ENCODE assay signal across 1 cellular context in genomic region chr20:34824861-34825529, GRCh38.
TF ChIP-seq lines count a peak whose summit lies in the region.

No MANE protein-coding gene starts in this region.

TF ChIP-seq in HEK293, 187 proteins besides CTCF, POLR2A, EP300 and RAD21 (continued from another document):
- no peak for TF ChIP-seq ELK4 (IDR thresholded peaks at IDR 0.05; ENCODE audit: borderline replicate concordance, low read depth, low read length)
- no peak for TF ChIP-seq ZNF747 (tag by site-specific recombination; IDR thresholded peaks at IDR 0.05)
- TF ChIP-seq ZNF791 (tag by site-specific recombination; IDR thresholded peaks at IDR 0.05) = no peak
- TF ChIP-seq ZNF274 (IDR thresholded peaks at IDR 0.05; ENCODE audit: low read length) = no peak
- no peak for TF ChIP-seq ZNF274 (tag by site-specific recombination; IDR thresholded peaks at IDR 0.05; ENCODE audit: borderline replicate concordance)
- no peak for TF ChIP-seq ZNF324 (tag by site-specific recombination; IDR thresholded peaks at IDR 0.05)
- no peak for TF ChIP-seq ZNF596 (tag by site-specific recombination; IDR thresholded peaks at IDR 0.05)
- no peak for TF ChIP-seq ZNF184 (tag by site-specific recombination; IDR thresholded peaks at IDR 0.05)
- no peak for TF ChIP-seq ZNF155 (tag by site-specific recombination; IDR thresholded peaks at IDR 0.05)
- TF ChIP-seq ZNF248 (tag by site-specific recombination; IDR thresholded peaks at IDR 0.05) = no peak
- TF ChIP-seq INSM2 (tag by site-specific recombination; IDR thresholded peaks at IDR 0.05) = 0 out of 2 replicates have a peak, but pooled peaks have one; percentile 27
- TF ChIP-seq SP2 (tag by site-specific recombination; IDR thresholded peaks at IDR 0.05) = peak; percentile 16; the same call in 1 of the 2 replicates
- no peak for TF ChIP-seq ZNF391 (tag by site-specific recombination; IDR thresholded peaks at IDR 0.05; ENCODE audit: borderline replicate concordance, low read depth)
- no peak; the same call in 1 of the 2 replicates for TF ChIP-seq ZFHX2 (tag by site-specific recombination; conservative IDR thresholded peaks at IDR 0.05)
- TF ChIP-seq KLF17 (tag by site-specific recombination; IDR thresholded peaks at IDR 0.05) = peak; percentile 75
- TF ChIP-seq ZSCAN18 (tag by site-specific recombination; IDR thresholded peaks at IDR 0.05) = no peak
- TF ChIP-seq ZNF660 (tag by site-specific recombination; IDR thresholded peaks at IDR 0.05) = no peak
- 0 out of 2 replicates have a peak, but pooled peaks have one; percentile 39 for TF ChIP-seq ZSCAN5A (tag by site-specific recombination; IDR thresholded peaks at IDR 0.05)
- TF ChIP-seq ZNF362 (tag by site-specific recombination; IDR thresholded peaks at IDR 0.05) = no peak
- TF ChIP-seq ZNF169 (tag by site-specific recombination; IDR thresholded peaks at IDR 0.05) = no peak
- peak; percentile 67; the same call in 1 of the 2 replicates for TF ChIP-seq YY1 (tag by site-specific recombination; IDR thresholded peaks at IDR 0.05)
- no peak for TF ChIP-seq ZNF174 (tag by site-specific recombination; IDR thresholded peaks at IDR 0.05)
- no peak for TF ChIP-seq ZNF24 (tag by site-specific recombination; IDR thresholded peaks at IDR 0.05)
- no peak for TF ChIP-seq ZBTB1 (tag by site-specific recombination; IDR thresholded peaks at IDR 0.05)
- TF ChIP-seq ZNF433 (tag by site-specific recombination; IDR thresholded peaks at IDR 0.05; ENCODE audit: low read depth) = no peak
- TF ChIP-seq ZNF626 (tag by site-specific recombination; IDR thresholded peaks at IDR 0.05) = no peak
- TF ChIP-seq ZNF560 (tag by site-specific recombination; IDR thresholded peaks at IDR 0.05; ENCODE audit: borderline replicate concordance) = no peak
- no peak for TF ChIP-seq ZNF704 (tag by site-specific recombination; IDR thresholded peaks at IDR 0.05)
